Comparison of ENCODE assay signal across 27 cellular contexts in genomic region chr11:132100583-132100982, GRCh38.
"Had no signal": no experiment of that assay in that cellular context is flagged by ENCODE, and none has a peak within 500 bp of the region (broad histone marks: within the 10 kb centered on the region; RNA-seq: fewer than 3 reads in every experiment).

No MANE protein-coding gene starts in this region.

- H3K27ac ChIP-seq: colonic mucosa, coronary artery, dorsolateral prefrontal cortex, epithelial cell of prostate, esophagus muscularis mucosa, esophagus squamous epithelium, foreskin keratinocyte, gastrocnemius medialis, gastroesophageal sphincter, heart left ventricle, heart right ventricle had no signal

- DNase-seq: colonic mucosa; cortex of kidney; dermis blood vessel endothelial cell; dorsolateral prefrontal cortex; effector CD4-positive, alpha-beta T cell; effector CD8-positive, alpha-beta T cell; effector memory CD4-positive, alpha-beta T cell; effector memory CD8-positive, alpha-beta T cell; erythroblast; esophagus squamous epithelium; foreskin fibroblast; foreskin keratinocyte; foreskin melanocyte; gastrocnemius medialis; glutamatergic neuron; head of caudate nucleus; heart left ventricle; heart right ventricle had no signal

- H3K4me1 ChIP-seq: colonic mucosa, esophagus squamous epithelium, foreskin keratinocyte, gastrocnemius medialis, gastroesophageal sphincter, heart left ventricle, heart right ventricle had no signal

- FAIRE-seq: colon, endometrium, endothelial cell of umbilical vein, frontal cortex had no signal

- H3K4me3 ChIP-seq: colonic mucosa, coronary artery, dorsolateral prefrontal cortex, esophagus muscularis mucosa, esophagus squamous epithelium, gastrocnemius medialis, gastroesophageal sphincter, heart left ventricle, heart right ventricle had no signal

- ATAC-seq: effector memory CD8-positive, alpha-beta T cell; esophagus mucosa; foreskin keratinocyte; gastrocnemius medialis; gastroesophageal sphincter; heart left ventricle; heart right ventricle had no signal

- H3K36me3 ChIP-seq: colonic mucosa, esophagus muscularis mucosa, esophagus squamous epithelium, gastrocnemius medialis, gastroesophageal sphincter, heart left ventricle, heart right ventricle had no signal

- H3K27me3 ChIP-seq: colonic mucosa, dorsolateral prefrontal cortex, esophagus muscularis mucosa, esophagus squamous epithelium, foreskin keratinocyte, gastrocnemius medialis, gastroesophageal sphincter, heart left ventricle had no signal

- H3K9me3 ChIP-seq: colonic mucosa, esophagus muscularis mucosa, esophagus squamous epithelium, gastrocnemius medialis, gastroesophageal sphincter, heart left ventricle, heart right ventricle had no signal
